Comparison of ENCODE assay signal across 9 cellular contexts in the genomic region with DNA sequence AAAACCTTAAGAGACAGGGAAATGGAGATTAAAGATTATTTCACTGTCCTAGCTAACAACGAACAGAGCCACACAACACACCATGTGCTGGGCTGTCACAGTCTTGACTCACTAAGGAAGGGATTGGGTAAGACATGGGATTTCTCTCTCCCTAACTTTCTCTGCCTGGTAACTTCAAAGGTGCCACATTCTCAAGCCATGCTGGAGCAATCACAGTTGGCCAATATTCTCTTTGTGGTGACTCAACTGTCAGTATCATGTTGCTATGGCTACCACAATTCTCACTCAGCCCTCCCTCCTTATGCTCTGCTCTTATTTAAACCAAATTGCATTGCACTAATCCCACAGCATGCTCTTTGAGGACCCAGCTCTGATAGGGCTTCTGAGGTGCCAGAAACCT.
DNase-seq lines count a peak whose midpoint lies in the region; ATAC-seq and TF ChIP-seq lines count a peak whose summit lies in the region.
"Had no signal": no experiment of that assay in that cellular context is flagged by ENCODE, and none has a peak within 500 bp of the region (broad histone marks: within the 10 kb centered on the region; RNA-seq: fewer than 3 reads in every experiment).

No MANE protein-coding gene starts in this region.

- H4K20me1 ChIP-seq in HCT116 (ENCODE audit: insufficient read depth) = 0 out of 2 replicates have a peak, but pooled peaks cover 3% of the 10 kb centered on the region
- no peaks in the 10 kb centered on the region for H4K20me1 ChIP-seq in OCI-LY7 (ENCODE audit: insufficient read depth, low read length)

- peak overlapping the region; percentile 91 to 94 for H3K27ac Mint-ChIP-seq in T-cell

- no peaks in the 10 kb centered on the region for H3K9me3 ChIP-seq in HCT116 (ENCODE audit: control insufficient read depth in 1 of 2, insufficient read depth in 1 of 2, low read depth in 1 of 2, low read length in 2 of 2)
- H3K9me3 ChIP-seq in upper lobe of right lung = no peaks in the 10 kb centered on the region
- H3K9me3 ChIP-seq in OCI-LY7 (ENCODE audit: low read length) = no peaks in the 10 kb centered on the region

- TF ChIP-seq RAD21 in HCT116 (IDR thresholded peaks at IDR 0.05; ENCODE audit: low read depth) = no peak

- H3K9ac ChIP-seq in HCT116 (ENCODE audit: low read length) = no peak overlapping the region

- H3K4me1 ChIP-seq in HCT116 (ENCODE audit: control insufficient read depth in 1 of 2, insufficient read depth in 2 of 2, low read length in 2 of 2) = no peaks in the 10 kb centered on the region
- peaks cover 12% of the 10 kb centered on the region for H3K4me1 ChIP-seq in upper lobe of right lung
- H3K4me1 ChIP-seq in OCI-LY7 (ENCODE audit: insufficient read depth, low read length, poor library complexity, severe bottlenecking) = peaks cover 20% of the 10 kb centered on the region

- CTCF ChIA-PET in HCT116 (lab: Charles Lee) = interaction anchor here (1.1 kb wide), 1 partner anchor 49 kb away, joined by 3 read pairs; no protein-coding TSS in a partner anchor
- CTCF ChIA-PET in T-cell (lab: Charles Lee) = interaction anchor here in 1 of 2 donors (1.8 kb wide), 1 partner anchor 49 kb away, joined by 7 read pairs; no protein-coding TSS in a partner anchor
- CTCF ChIA-PET in OCI-LY7 (lab: Charles Lee; ENCODE audit: unreplicated experiment) = no interaction called here

- peak overlapping the region in 2 of 3 donors; percentile 39 to 48 for H3K4me3 Mint-ChIP-seq in T-cell

- no peaks in the 10 kb centered on the region for H3K27me3 ChIP-seq in HCT116 (ENCODE audit: insufficient read depth, low read length)
- H3K27me3 ChIP-seq in upper lobe of right lung = no peaks in the 10 kb centered on the region
- H3K27me3 ChIP-seq: dorsolateral prefrontal cortex had no signal

- H2AFZ ChIP-seq in HCT116 (ENCODE audit: low read depth, low read length, poor library complexity, severe bottlenecking) (no peak overlapping the region), OCI-LY7 (ENCODE audit: low read length) (no peak overlapping the region)

- H3K79me2 ChIP-seq in HCT116 (ENCODE audit: insufficient read depth, low read length) = no peaks in the 10 kb centered on the region
- peaks cover 14% of the 10 kb centered on the region; the same call in 1 of the 2 replicates for H3K79me2 ChIP-seq in OCI-LY7 (ENCODE audit: insufficient read depth, low read depth, low read length)

- H3K36me3 ChIP-seq in HCT116 (ENCODE audit: control insufficient read depth in 1 of 2, insufficient read depth in 2 of 2, low read length in 2 of 2) (no peaks in the 10 kb centered on the region), upper lobe of right lung (peaks cover 8% of the 10 kb centered on the region), OCI-LY7 (ENCODE audit: insufficient read depth, low read length) (peaks cover 87% of the 10 kb centered on the region)

- peaks cover 56% of the 10 kb centered on the region for H3K36me3 Mint-ChIP-seq in T-cell

- BruUV-seq in HCT116 (replicated peaks; lab: Mats Ljungman, UMichigan) (no TSS peak), OCI-LY7 (replicated peaks; lab: Mats Ljungman, UMichigan) (no TSS peak)

- POLR2A ChIA-PET in HCT116 (lab: Charles Lee) = no interaction called here
- POLR2A ChIA-PET in T-cell (lab: Charles Lee) = interaction anchor here (0.5 to 2.0 kb wide), 3 partner anchors 34 to 75 kb away, joined by 3 to 7 read pairs (median 3); partner anchors contain the start of genes DPH3 (in 1 of the 2) and OXNAD1 (in 1 of the 2)
- POLR2A ChIA-PET in OCI-LY7 (lab: Charles Lee) = interaction anchor here (0.9 to 1.1 kb wide), 3 partner anchors 9 to 21 kb away, joined by 3 read pairs; no protein-coding TSS in a partner anchor

- H3K27ac ChIP-seq in HCT116 (ENCODE audit: low read depth, low read length) (no peak overlapping the region), upper lobe of right lung (peak overlapping the region; percentile 51), OCI-LY7 (ENCODE audit: low read depth, low read length, poor library complexity, severe bottlenecking) (no peak overlapping the region)

- TF ChIP-seq POLR2A in HCT116 (IDR thresholded peaks at IDR 0.05; ENCODE audit: borderline replicate concordance, extremely low read depth, insufficient read depth, insufficient read length) = no peak

- H3K9me3 Mint-ChIP-seq in T-cell = no peaks in the 10 kb centered on the region

- H3K4me1 Mint-ChIP-seq in T-cell = peaks cover 81 to 86% (median 83%) of the 10 kb centered on the region in 3 donors

- no peak for ATAC-seq in HCT116
- peak; percentile 31 to 51 (median 41) for ATAC-seq in T-cell (replicated peaks in 1 of 4)
- peak; percentile 82 to 86 for ATAC-seq in left cardiac atrium
- ATAC-seq in upper lobe of right lung = peak; percentile 89

- RAD21 ChIA-PET in HCT116 (lab: Charles Lee; ENCODE audit: low non-redundant PET in 1 of 2, low total read pairs in 2 of 2, uncharacterized antibody in 2 of 2, unreplicated experiment in 2 of 2) = no interaction called here

- H3K27me3 Mint-ChIP-seq in T-cell = no peaks in the 10 kb centered on the region

- intact Hi-C loops in HCT116 (cut with micrococcal nuclease) = no loop called here
- intact Hi-C loops in left cardiac atrium (cut with DNase I) = no loop called here
- intact Hi-C loops in upper lobe of right lung (cut with DNase I) = no loop called here
- intact Hi-C loops in OCI-LY7 (cut with micrococcal nuclease; ENCODE audit: unreplicated experiment) = no loop called here

- no peak overlapping the region for H3K4me3 ChIP-seq in HCT116 (replicated peaks in 1 of 2; ENCODE audit: low read depth in 1 of 2, low read length in 2 of 2)
- H3K4me3 ChIP-seq in upper lobe of right lung = no peak overlapping the region
- H3K4me3 ChIP-seq in OCI-LY7 (ENCODE audit: low read depth, low read length, poor library complexity, severe bottlenecking) = no peak overlapping the region
- H3K4me3 ChIP-seq: dorsolateral prefrontal cortex had no signal

- no peak for TF ChIP-seq CTCF in HCT116 (IDR thresholded peaks at IDR 0.05 in 2 of 3, conservative IDR thresholded peaks at IDR 0.05 in 1 of 3; ENCODE audit: borderline replicate concordance in 1 of 3, insufficient read depth in 1 of 3, low read depth in 2 of 3, low read length in 2 of 3)
- TF ChIP-seq CTCF in upper lobe of right lung (IDR thresholded peaks at IDR 0.05) = no peak
- no peak for TF ChIP-seq CTCF in OCI-LY7 (conservative IDR thresholded peaks at IDR 0.05; ENCODE audit: low read length)

- no peak overlapping the region for H3K4me2 ChIP-seq in HCT116 (ENCODE audit: low read length)
- no peak overlapping the region for H3K4me2 ChIP-seq in OCI-LY7 (ENCODE audit: low read length)

- DNase-seq in AML-193 (lab: John Stamatoyannopoulos, UW) (peak; percentile 87), HCT116 (ENCODE audit: low read depth, low spot score) (no peak), T-cell (peak in 7 of 34 experiments; percentile 16 to 27 (median 20)), left cardiac atrium (no peak), upper lobe of right lung (no peak), islet precursor cell (no peak), NCI-H526 treated with DMSO at 0.1 percent for 48 hours (lab: John Stamatoyannopoulos, UW) (no peak), OCI-LY7 (ENCODE audit: low spot score) (no peak)

- no peaks in the 10 kb centered on the region for H3K9me2 ChIP-seq in HCT116 (ENCODE audit: insufficient read depth)
- no peaks in the 10 kb centered on the region for H3K9me2 ChIP-seq in OCI-LY7 (ENCODE audit: insufficient read depth, low read length)

TF ChIP-seq in HCT116, 20 proteins besides CTCF, POLR2A, EP300 and RAD21:
- no peak for TF ChIP-seq MAX (IDR thresholded peaks at IDR 0.05)
- no peak for TF ChIP-seq ZFX (IDR thresholded peaks at IDR 0.05)
- no peak for TF ChIP-seq EGR1 (IDR thresholded peaks at IDR 0.05; ENCODE audit: low read depth)
- TF ChIP-seq CEBPB (IDR thresholded peaks at IDR 0.05; ENCODE audit: low read depth) = 0 out of 2 replicates have a peak, but pooled peaks have one; percentile 32

Comparison
In these comparisons a context has a peak if more than half of its experiments do, and no peak if none do; other contexts are left out.
1. DNase-seq: peak in AML-193 (2 of 2); none in HCT116 (single experiment), left cardiac atrium (single experiment), upper lobe of right lung (single experiment), islet precursor cell (single experiment), NCI-H526 treated with DMSO at 0.1 percent for 48 hours (single experiment) and OCI-LY7 (single experiment).